Comparison of ENCODE assay signal across 22 cellular contexts in the genomic region with DNA sequence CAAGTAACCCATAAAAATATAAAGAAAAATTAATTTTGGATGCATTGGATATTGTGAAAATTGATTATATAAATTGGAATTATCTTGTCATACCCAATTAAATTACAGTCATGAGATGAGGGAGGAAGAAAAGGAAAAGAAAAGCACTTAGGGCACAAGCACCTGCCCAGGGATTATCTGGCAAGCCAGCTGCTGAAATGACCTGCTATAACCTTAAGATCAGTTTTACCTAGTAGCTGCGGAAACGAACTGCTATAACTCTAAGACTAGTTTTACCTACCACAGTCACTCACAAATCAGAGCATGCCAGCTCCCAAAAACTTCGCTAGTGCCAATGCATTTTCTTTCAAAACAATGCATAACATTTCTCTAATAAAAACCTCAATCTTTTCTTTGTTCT.
"Had no signal": no experiment of that assay in that cellular context is flagged by ENCODE, and none has a peak within 500 bp of the region (broad histone marks: within the 10 kb centered on the region; RNA-seq: fewer than 3 reads in every experiment).

No MANE protein-coding gene starts in this region.

- DNase-seq: cerebellar nuclear complex; dermis blood vessel endothelial cell; endodermal cell; foreskin melanocyte; head of caudate nucleus; kidney; left cardiac atrium; midbrain; naive B cell; posterior cingulate gyrus; sigmoid colon; stimulated activated CD4-positive, alpha-beta T cell treated with anti-CD3 and anti-CD28 coated beads, Interleukin-12 subunit alpha, Interleukin-12 subunit beta, amount 100 ng/mL, for 4 hours; stimulated activated naive CD4-positive, alpha-beta T cell; stomach; substantia nigra; transverse colon had no signal

- H3K27ac ChIP-seq: hepatocyte, right atrium auricular region, sigmoid colon, stomach, thoracic aorta, transverse colon had no signal

- H3K27me3 Mint-ChIP-seq: memory B cell, naive B cell had no signal

- H3K9me3 ChIP-seq: right atrium auricular region, sigmoid colon, stomach, thoracic aorta, transverse colon had no signal

- H3K4me3 ChIP-seq: hepatocyte, right atrium auricular region, sigmoid colon, skin epidermis, stomach, thoracic aorta, transverse colon had no signal

- H3K27me3 ChIP-seq: hepatocyte, right atrium auricular region, sigmoid colon, stomach, transverse colon had no signal

- ATAC-seq: left cardiac atrium had no signal

- H3K4me1 Mint-ChIP-seq: endodermal cell had no signal

- H3K27ac Mint-ChIP-seq: endodermal cell, memory B cell, nephron had no signal

- H3K9me3 Mint-ChIP-seq: endodermal cell, memory B cell, naive B cell, nephron had no signal

- H3K4me3 Mint-ChIP-seq: endodermal cell, memory B cell, nephron had no signal
